Comparison of ENCODE assay signal across 19 cellular contexts in genomic region chr2:4898706-4899105, GRCh38.
DNase-seq lines count a peak whose midpoint lies in the region; ATAC-seq lines count a peak whose summit lies in the region.
"Had no signal": no experiment of that assay in that cellular context is flagged by ENCODE, and none has a peak within 500 bp of the region (broad histone marks: within the 10 kb centered on the region; RNA-seq: fewer than 3 reads in every experiment).

No MANE protein-coding gene starts in this region.

- intact Hi-C loops in left colon (cut with DNase I, micrococcal nuclease) = no loop called here

- in situ Hi-C loops in KBM-7 (cut with MboI; ENCODE audit: low pct_unique_long_range_greater_than_20kb, low sequenced_read_pairs) = no loop called here

- ATAC-seq in GM19452 (IDR thresholded peaks at IDR 0.05; ENCODE audit: unreplicated experiment) (no peak), left colon (no peak)
- ATAC-seq: activated CD8-positive, alpha-beta memory T cell treated with anti-CD3 and anti-CD28 coated beads, Interleukin-2, amount 10 ng/mL, durations not matched to agents 7 days and 5 days had no signal

- DNase-seq in 8988T (peak; percentile 11), HK-2 (ENCODE audit: unreplicated experiment) (peak; percentile 5), astrocyte of the hippocampus (ENCODE audit: low read depth, low spot score) (peak; percentile 78), kidney glomerular epithelial cell (lab: John Stamatoyannopoulos, UW) (peak; percentile 58), SKM-1 (lab: John Stamatoyannopoulos, UW; ENCODE audit: unreplicated experiment) (no peak), left colon (no peak), KBM-7 (no peak)
- DNase-seq: activated CD4-positive, alpha-beta T cell treated with anti-CD3 and anti-CD28 coated beads for 48 hours; activated CD8-positive, alpha-beta memory T cell treated with anti-CD3 and anti-CD28 coated beads, Interleukin-2, amount 10 ng/mL, durations not matched to agents 7 days and 5 days; dermis blood vessel endothelial cell; HFFc6; left cardiac atrium; NCI-H1436; NCI-H69; SIG-M5; small intestine; stimulated activated CD4-positive, alpha-beta T cell treated with anti-CD3 and anti-CD28 coated beads, Interleukin-4, amount 100 ng/mL, for 1 hour; upper lobe of left lung had no signal

Comparison
In these comparisons a context has a peak if more than half of its experiments do, and no peak if none do; other contexts are left out.
1. DNase-seq: peak in 8988T (single experiment), HK-2 (single experiment), astrocyte of the hippocampus (single experiment) and kidney glomerular epithelial cell (single experiment); none in SKM-1 (single experiment), left colon (0 of 2) and KBM-7 (single experiment).